1 cellular context compared by ENCODE assay signal in the genomic region with DNA sequence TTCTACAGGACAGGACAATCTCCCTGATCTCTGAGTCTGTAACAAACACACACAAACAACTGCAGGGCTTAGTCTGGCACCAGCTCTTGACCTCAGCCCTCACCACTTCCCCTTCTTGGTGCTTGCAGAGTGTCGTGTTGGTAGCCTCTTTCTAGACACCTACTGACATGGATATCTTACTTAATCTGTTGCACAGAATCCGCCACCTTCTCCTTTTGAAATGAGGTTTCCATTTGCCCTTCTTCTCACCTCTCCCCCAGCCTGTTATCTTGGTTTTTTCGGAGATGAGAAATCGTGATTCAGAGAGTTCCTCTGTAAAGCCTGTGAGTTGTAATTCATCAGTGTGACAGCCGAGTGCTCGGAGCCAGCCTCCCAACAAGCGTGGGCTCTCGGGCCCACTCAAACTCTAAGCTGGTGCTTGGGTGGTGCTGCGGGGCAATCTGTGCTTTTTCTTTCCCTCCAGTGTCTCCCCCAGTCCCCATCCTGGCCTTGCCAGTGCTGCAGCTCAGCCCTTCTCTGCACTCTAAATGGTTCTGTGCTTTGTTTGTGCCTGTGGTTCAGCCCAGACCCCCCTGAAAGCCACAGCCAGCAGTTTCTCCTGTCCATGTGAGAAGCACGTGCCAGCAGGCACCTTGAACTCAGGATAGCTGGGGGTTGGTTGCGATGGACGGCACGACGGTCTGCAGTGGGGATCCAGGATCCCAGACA.
TF ChIP-seq lines count a peak whose summit lies in the region.

No MANE protein-coding gene starts in this region.

TF ChIP-seq in HepG2, 621 proteins besides CTCF, POLR2A, EP300 and RAD21 (continued from another document and continues in another):
- TF ChIP-seq, protein P1, sequence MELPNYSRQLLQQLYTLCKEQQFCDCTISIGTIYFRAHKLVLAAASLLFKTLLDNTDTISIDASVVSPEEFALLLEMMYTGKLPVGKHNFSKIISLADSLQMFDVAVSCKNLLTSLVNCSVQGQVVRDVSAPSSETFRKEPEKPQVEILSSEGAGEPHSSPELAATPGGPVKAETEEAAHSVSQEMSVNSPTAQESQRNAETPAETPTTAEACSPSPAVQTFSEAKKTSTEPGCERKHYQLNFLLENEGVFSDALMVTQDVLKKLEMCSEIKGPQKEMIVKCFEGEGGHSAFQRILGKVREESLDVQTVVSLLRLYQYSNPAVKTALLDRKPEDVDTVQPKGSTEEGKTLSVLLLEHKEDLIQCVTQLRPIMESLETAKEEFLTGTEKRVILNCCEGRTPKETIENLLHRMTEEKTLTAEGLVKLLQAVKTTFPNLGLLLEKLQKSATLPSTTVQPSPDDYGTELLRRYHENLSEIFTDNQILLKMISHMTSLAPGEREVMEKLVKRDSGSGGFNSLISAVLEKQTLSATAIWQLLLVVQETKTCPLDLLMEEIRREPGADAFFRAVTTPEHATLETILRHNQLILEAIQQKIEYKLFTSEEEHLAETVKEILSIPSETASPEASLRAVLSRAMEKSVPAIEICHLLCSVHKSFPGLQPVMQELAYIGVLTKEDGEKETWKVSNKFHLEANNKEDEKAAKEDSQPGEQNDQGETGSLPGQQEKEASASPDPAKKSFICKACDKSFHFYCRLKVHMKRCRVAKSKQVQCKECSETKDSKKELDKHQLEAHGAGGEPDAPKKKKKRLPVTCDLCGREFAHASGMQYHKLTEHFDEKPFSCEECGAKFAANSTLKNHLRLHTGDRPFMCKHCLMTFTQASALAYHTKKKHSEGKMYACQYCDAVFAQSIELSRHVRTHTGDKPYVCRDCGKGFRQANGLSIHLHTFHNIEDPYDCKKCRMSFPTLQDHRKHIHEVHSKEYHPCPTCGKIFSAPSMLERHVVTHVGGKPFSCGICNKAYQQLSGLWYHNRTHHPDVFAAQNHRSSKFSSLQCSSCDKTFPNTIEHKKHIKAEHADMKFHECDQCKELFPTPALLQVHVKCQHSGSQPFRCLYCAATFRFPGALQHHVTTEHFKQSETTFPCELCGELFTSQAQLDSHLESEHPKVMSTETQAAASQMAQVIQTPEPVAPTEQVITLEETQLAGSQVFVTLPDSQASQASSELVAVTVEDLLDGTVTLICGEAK (IDR thresholded peaks at IDR 0.05), result no peak
- TF ChIP-seq, protein P1 (CRISPR knock-in tag; IDR thresholded peaks at IDR 0.05), result peak; percentile 61; the same call in 1 of the 2 replicates
- TF ChIP-seq ARID2 (CRISPR knock-in tag; IDR thresholded peaks at IDR 0.05; ENCODE audit: borderline replicate concordance) (peak; percentile 60; the same call in 1 of the 2 replicates), ZNF292 (CRISPR knock-in tag; IDR thresholded peaks at IDR 0.05; ENCODE audit: borderline replicate concordance, low read depth) (peak; percentile 35; the same call in 1 of the 2 replicates), ZNF607 (CRISPR knock-in tag; IDR thresholded peaks at IDR 0.05; ENCODE audit: borderline replicate concordance) (0 out of 2 replicates have a peak, but pooled peaks have one; percentile 55), HNF4G (IDR thresholded peaks at IDR 0.05; ENCODE audit: borderline replicate concordance, low read depth, low read length) (no peak), HNF4G (CRISPR knock-in tag; IDR thresholded peaks at IDR 0.05; ENCODE audit: borderline replicate concordance, low read depth) (0 out of 2 replicates have a peak, but pooled peaks have one; percentile 41), ZNF678 (CRISPR knock-in tag; IDR thresholded peaks at IDR 0.05) (0 out of 2 replicates have a peak, but pooled peaks have one; percentile 77), DR1 (CRISPR knock-in tag; IDR thresholded peaks at IDR 0.05) (peak; percentile 43; the same call in 1 of the 2 replicates), JUN (CRISPR knock-in tag; IDR thresholded peaks at IDR 0.05) (peak; percentile 59; the same call in 1 of the 2 replicates), ZNF33B (CRISPR knock-in tag; IDR thresholded peaks at IDR 0.05) (0 out of 2 replicates have a peak, but pooled peaks have one; percentile 22), HOXA3 (CRISPR knock-in tag; IDR thresholded peaks at IDR 0.05) (peak; percentile 54), SOX6 (IDR thresholded peaks at IDR 0.05) (no peak), SOX6 (CRISPR knock-in tag; IDR thresholded peaks at IDR 0.05) (peak; percentile 53; the same call in 1 of the 2 replicates), ZSCAN31 (CRISPR knock-in tag; IDR thresholded peaks at IDR 0.05; ENCODE audit: low read depth) (peak; percentile 55; the same call in 1 of the 2 replicates), THYN1 (CRISPR knock-in tag; IDR thresholded peaks at IDR 0.05; ENCODE audit: borderline replicate concordance, low read depth) (0 out of 2 replicates have a peak, but pooled peaks have one; percentile 47), ZNF672 (CRISPR knock-in tag; IDR thresholded peaks at IDR 0.05) (no peak), ZFP90 (CRISPR knock-in tag; IDR thresholded peaks at IDR 0.05; ENCODE audit: borderline replicate concordance) (peak; percentile 69; the same call in 1 of the 2 replicates), ZNF563 (CRISPR knock-in tag; IDR thresholded peaks at IDR 0.05) (peak; percentile 87; the same call in 1 of the 2 replicates), SAP130 (CRISPR knock-in tag; IDR thresholded peaks at IDR 0.05; ENCODE audit: low read depth) (peak; percentile 15)
- TF ChIP-seq, protein P2, sequence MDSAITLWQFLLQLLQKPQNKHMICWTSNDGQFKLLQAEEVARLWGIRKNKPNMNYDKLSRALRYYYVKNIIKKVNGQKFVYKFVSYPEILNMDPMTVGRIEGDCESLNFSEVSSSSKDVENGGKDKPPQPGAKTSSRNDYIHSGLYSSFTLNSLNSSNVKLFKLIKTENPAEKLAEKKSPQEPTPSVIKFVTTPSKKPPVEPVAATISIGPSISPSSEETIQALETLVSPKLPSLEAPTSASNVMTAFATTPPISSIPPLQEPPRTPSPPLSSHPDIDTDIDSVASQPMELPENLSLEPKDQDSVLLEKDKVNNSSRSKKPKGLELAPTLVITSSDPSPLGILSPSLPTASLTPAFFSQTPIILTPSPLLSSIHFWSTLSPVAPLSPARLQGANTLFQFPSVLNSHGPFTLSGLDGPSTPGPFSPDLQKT (CRISPR knock-in tag; IDR thresholded peaks at IDR 0.05; ENCODE audit: borderline replicate concordance), result 0 out of 2 replicates have a peak, but pooled peaks have one; percentile 57
- TF ChIP-seq, protein P3, sequence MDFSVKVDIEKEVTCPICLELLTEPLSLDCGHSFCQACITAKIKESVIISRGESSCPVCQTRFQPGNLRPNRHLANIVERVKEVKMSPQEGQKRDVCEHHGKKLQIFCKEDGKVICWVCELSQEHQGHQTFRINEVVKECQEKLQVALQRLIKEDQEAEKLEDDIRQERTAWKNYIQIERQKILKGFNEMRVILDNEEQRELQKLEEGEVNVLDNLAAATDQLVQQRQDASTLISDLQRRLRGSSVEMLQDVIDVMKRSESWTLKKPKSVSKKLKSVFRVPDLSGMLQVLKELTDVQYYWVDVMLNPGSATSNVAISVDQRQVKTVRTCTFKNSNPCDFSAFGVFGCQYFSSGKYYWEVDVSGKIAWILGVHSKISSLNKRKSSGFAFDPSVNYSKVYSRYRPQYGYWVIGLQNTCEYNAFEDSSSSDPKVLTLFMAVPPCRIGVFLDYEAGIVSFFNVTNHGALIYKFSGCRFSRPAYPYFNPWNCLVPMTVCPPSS (IDR thresholded peaks at IDR 0.05), result no peak
- TF ChIP-seq, protein P4, sequence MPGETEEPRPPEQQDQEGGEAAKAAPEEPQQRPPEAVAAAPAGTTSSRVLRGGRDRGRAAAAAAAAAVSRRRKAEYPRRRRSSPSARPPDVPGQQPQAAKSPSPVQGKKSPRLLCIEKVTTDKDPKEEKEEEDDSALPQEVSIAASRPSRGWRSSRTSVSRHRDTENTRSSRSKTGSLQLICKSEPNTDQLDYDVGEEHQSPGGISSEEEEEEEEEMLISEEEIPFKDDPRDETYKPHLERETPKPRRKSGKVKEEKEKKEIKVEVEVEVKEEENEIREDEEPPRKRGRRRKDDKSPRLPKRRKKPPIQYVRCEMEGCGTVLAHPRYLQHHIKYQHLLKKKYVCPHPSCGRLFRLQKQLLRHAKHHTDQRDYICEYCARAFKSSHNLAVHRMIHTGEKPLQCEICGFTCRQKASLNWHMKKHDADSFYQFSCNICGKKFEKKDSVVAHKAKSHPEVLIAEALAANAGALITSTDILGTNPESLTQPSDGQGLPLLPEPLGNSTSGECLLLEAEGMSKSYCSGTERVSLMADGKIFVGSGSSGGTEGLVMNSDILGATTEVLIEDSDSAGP (CRISPR knock-in tag; IDR thresholded peaks at IDR 0.05; ENCODE audit: borderline replicate concordance), result peak; percentile 73; the same call in 1 of the 2 replicates
- TF ChIP-seq, protein P5, sequence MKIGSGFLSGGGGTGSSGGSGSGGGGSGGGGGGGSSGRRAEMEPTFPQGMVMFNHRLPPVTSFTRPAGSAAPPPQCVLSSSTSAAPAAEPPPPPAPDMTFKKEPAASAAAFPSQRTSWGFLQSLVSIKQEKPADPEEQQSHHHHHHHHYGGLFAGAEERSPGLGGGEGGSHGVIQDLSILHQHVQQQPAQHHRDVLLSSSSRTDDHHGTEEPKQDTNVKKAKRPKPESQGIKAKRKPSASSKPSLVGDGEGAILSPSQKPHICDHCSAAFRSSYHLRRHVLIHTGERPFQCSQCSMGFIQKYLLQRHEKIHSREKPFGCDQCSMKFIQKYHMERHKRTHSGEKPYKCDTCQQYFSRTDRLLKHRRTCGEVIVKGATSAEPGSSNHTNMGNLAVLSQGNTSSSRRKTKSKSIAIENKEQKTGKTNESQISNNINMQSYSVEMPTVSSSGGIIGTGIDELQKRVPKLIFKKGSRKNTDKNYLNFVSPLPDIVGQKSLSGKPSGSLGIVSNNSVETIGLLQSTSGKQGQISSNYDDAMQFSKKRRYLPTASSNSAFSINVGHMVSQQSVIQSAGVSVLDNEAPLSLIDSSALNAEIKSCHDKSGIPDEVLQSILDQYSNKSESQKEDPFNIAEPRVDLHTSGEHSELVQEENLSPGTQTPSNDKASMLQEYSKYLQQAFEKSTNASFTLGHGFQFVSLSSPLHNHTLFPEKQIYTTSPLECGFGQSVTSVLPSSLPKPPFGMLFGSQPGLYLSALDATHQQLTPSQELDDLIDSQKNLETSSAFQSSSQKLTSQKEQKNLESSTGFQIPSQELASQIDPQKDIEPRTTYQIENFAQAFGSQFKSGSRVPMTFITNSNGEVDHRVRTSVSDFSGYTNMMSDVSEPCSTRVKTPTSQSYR (CRISPR knock-in tag; IDR thresholded peaks at IDR 0.05; ENCODE audit: borderline replicate concordance), result peak; percentile 81
- TF ChIP-seq, protein P6, sequence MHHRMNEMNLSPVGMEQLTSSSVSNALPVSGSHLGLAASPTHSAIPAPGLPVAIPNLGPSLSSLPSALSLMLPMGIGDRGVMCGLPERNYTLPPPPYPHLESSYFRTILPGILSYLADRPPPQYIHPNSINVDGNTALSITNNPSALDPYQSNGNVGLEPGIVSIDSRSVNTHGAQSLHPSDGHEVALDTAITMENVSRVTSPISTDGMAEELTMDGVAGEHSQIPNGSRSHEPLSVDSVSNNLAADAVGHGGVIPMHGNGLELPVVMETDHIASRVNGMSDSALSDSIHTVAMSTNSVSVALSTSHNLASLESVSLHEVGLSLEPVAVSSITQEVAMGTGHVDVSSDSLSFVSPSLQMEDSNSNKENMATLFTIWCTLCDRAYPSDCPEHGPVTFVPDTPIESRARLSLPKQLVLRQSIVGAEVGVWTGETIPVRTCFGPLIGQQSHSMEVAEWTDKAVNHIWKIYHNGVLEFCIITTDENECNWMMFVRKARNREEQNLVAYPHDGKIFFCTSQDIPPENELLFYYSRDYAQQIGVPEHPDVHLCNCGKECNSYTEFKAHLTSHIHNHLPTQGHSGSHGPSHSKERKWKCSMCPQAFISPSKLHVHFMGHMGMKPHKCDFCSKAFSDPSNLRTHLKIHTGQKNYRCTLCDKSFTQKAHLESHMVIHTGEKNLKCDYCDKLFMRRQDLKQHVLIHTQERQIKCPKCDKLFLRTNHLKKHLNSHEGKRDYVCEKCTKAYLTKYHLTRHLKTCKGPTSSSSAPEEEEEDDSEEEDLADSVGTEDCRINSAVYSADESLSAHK (CRISPR knock-in tag; IDR thresholded peaks at IDR 0.05; ENCODE audit: borderline replicate concordance), result peak; percentile 28; the same call in 1 of the 2 replicates
- TF ChIP-seq, protein P7, sequence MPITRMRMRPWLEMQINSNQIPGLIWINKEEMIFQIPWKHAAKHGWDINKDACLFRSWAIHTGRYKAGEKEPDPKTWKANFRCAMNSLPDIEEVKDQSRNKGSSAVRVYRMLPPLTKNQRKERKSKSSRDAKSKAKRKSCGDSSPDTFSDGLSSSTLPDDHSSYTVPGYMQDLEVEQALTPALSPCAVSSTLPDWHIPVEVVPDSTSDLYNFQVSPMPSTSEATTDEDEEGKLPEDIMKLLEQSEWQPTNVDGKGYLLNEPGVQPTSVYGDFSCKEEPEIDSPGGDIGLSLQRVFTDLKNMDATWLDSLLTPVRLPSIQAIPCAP (CRISPR knock-in tag; IDR thresholded peaks at IDR 0.05; ENCODE audit: low read depth), result peak; percentile 94; the same call in 1 of the 2 replicates
- TF ChIP-seq, protein P8, sequence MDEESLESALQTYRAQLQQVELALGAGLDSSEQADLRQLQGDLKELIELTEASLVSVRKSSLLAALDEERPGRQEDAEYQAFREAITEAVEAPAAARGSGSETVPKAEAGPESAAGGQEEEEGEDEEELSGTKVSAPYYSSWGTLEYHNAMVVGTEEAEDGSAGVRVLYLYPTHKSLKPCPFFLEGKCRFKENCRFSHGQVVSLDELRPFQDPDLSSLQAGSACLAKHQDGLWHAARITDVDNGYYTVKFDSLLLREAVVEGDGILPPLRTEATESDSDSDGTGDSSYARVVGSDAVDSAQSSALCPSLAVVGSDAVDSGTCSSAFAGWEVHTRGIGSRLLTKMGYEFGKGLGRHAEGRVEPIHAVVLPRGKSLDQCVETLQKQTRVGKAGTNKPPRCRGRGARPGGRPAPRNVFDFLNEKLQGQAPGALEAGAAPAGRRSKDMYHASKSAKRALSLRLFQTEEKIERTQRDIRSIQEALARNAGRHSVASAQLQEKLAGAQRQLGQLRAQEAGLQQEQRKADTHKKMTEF (CRISPR knock-in tag; IDR thresholded peaks at IDR 0.05), result 0 out of 2 replicates have a peak, but pooled peaks have one; percentile 50
